Comparison of ENCODE assay signal across 1 cellular context in the genomic region with DNA sequence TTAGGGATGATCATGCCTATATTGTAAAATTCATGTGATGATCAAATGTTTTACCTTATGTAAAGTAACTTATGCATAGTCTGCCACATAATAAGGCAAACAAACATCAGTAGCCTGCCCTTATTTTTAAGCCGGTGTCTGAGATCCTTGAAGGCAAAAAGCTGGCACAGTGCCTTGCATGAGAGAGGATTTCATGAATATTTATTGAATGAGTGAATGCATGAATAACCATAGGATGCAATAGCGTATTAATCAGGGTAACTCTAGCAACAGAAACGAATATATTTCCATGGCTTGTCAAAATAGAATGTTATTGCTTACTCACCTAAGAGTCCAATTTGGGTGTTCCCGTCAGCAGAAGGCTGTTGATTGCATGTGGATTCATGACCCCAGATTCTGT.
TF ChIP-seq lines count a peak whose summit lies in the region.

No MANE protein-coding gene starts in this region.

TF ChIP-seq in IMR-90, 13 proteins besides CTCF, POLR2A, EP300 and RAD21 (continued from another document):
- TF ChIP-seq MAFK (IDR thresholded peaks at IDR 0.05; ENCODE audit: low read depth, low read length): no peak
